In the genomic region with DNA sequence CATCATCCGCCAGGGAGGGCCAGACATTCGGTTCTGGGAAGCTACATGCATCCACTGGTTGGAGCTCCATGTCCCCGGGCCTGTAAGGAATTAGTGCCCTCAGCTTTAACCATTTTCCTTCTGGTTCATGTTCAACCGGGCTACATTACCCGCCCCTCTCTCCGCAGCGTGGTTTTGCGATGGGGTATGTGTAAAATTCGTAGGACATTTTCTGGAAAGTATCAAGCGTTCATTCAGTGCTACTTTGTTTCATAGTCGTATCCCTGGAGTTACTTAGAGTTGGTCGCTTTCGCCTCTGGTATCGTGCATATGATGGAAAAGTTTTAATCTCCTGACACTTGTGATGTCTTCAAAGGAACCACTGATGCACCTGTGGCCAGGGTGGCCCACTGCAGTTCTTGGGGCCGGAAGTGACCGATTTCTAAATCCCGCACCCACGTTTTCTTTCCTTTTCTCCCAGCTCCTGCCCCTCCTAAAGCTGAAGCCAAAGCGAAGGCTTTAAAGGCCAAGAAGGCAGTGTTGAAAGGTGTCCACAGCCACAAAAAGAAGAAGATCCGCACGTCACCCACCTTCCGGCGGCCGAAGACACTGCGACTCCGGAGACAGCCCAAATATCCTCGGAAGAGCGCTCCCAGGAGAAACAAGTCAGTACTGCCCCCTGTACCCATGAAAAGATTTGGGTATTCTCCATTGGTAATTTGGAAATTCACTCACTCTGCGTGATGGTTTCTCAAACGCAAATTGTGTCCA, we compare ENCODE assay signal across 1 cellular context.
TF ChIP-seq lines count a peak whose summit lies in the region.

No MANE protein-coding gene starts in this region.

TF ChIP-seq in GM12878, 131 proteins besides CTCF, POLR2A, EP300 and RAD21:
- TF ChIP-seq, protein P1, sequence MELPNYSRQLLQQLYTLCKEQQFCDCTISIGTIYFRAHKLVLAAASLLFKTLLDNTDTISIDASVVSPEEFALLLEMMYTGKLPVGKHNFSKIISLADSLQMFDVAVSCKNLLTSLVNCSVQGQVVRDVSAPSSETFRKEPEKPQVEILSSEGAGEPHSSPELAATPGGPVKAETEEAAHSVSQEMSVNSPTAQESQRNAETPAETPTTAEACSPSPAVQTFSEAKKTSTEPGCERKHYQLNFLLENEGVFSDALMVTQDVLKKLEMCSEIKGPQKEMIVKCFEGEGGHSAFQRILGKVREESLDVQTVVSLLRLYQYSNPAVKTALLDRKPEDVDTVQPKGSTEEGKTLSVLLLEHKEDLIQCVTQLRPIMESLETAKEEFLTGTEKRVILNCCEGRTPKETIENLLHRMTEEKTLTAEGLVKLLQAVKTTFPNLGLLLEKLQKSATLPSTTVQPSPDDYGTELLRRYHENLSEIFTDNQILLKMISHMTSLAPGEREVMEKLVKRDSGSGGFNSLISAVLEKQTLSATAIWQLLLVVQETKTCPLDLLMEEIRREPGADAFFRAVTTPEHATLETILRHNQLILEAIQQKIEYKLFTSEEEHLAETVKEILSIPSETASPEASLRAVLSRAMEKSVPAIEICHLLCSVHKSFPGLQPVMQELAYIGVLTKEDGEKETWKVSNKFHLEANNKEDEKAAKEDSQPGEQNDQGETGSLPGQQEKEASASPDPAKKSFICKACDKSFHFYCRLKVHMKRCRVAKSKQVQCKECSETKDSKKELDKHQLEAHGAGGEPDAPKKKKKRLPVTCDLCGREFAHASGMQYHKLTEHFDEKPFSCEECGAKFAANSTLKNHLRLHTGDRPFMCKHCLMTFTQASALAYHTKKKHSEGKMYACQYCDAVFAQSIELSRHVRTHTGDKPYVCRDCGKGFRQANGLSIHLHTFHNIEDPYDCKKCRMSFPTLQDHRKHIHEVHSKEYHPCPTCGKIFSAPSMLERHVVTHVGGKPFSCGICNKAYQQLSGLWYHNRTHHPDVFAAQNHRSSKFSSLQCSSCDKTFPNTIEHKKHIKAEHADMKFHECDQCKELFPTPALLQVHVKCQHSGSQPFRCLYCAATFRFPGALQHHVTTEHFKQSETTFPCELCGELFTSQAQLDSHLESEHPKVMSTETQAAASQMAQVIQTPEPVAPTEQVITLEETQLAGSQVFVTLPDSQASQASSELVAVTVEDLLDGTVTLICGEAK (IDR thresholded peaks at IDR 0.05; ENCODE audit: borderline replicate concordance): no peak
- 0 out of 4 replicates have a peak, but pooled peaks of 1 of the 2 experiments have one; percentile 8 for TF ChIP-seq IKZF2 (IDR thresholded peaks at IDR 0.05)
- 0 out of 2 replicates have a peak, but pooled peaks have one; percentile 11 for TF ChIP-seq GATAD2B (conservative IDR thresholded peaks at IDR 0.05; ENCODE audit: low read depth)
- 0 out of 2 replicates have a peak, but pooled peaks have one; percentile 25 for TF ChIP-seq SMAD5 (IDR thresholded peaks at IDR 0.05; ENCODE audit: low read depth)
- TF ChIP-seq ELK1 (IDR thresholded peaks at IDR 0.05; ENCODE audit: low read depth, low read length): no peak
- TF ChIP-seq BCLAF1 (IDR thresholded peaks at IDR 0.05): no peak
- 0 out of 2 replicates have a peak, but pooled peaks have one; percentile 3 for TF ChIP-seq SMARCA5 (IDR thresholded peaks at IDR 0.05)
- 0 out of 2 replicates have a peak, but pooled peaks have one; percentile 17 for TF ChIP-seq WRNIP1 (IDR thresholded peaks at IDR 0.05; ENCODE audit: borderline replicate concordance, low read depth, low read length)
- no peak for TF ChIP-seq CHD2 (IDR thresholded peaks at IDR 0.05; ENCODE audit: borderline replicate concordance, low read depth, low read length)
- TF ChIP-seq, protein P2, sequence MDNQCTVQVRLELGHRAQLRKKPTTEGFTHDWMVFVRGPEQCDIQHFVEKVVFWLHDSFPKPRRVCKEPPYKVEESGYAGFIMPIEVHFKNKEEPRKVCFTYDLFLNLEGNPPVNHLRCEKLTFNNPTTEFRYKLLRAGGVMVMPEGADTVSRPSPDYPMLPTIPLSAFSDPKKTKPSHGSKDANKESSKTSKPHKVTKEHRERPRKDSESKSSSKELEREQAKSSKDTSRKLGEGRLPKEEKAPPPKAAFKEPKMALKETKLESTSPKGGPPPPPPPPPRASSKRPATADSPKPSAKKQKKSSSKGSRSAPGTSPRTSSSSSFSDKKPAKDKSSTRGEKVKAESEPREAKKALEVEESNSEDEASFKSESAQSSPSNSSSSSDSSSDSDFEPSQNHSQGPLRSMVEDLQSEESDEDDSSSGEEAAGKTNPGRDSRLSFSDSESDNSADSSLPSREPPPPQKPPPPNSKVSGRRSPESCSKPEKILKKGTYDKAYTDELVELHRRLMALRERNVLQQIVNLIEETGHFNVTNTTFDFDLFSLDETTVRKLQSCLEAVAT (IDR thresholded peaks at IDR 0.05): peak; percentile 45; the same call in 1 of the 2 replicates
- TF ChIP-seq, protein P3, sequence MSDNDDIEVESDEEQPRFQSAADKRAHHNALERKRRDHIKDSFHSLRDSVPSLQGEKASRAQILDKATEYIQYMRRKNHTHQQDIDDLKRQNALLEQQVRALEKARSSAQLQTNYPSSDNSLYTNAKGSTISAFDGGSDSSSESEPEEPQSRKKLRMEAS (IDR thresholded peaks at IDR 0.05; ENCODE audit: low read depth, low read length): peak; percentile 45; the same call in 1 of the 2 replicates
- TF ChIP-seq POLR2AphosphoS2 (IDR thresholded peaks at IDR 0.05; ENCODE audit: low read depth, low read length): 0 out of 2 replicates have a peak, but pooled peaks have one; percentile 10
- 0 out of 2 replicates have a peak, but pooled peaks have one; percentile 27 for TF ChIP-seq NKRF (conservative IDR thresholded peaks at IDR 0.05)
- TF ChIP-seq POLR2AphosphoS5 (IDR thresholded peaks at IDR 0.05; ENCODE audit: low read length): peak; percentile 85
